ENCODE assay signal across 8 cellular contexts in genomic region chr19:38402967-38403674, GRCh38. TPM values are rescaled to one million over a fixed set of nuclear protein-coding genes. Genes with fewer than 3 reads are reported as not detected.
DNase-seq lines count a peak whose midpoint lies in the region; ATAC-seq and TF ChIP-seq lines count a peak whose summit lies in the region.

FAM98C (plus strand) TSS chr19:38403093; CDS start chr19:38403154, 61 bp downstream.

- H3K27ac Mint-ChIP-seq in activated CD8-positive, alpha-beta memory T cell treated with anti-CD3 and anti-CD28 coated beads, Interleukin-2, amount 10 ng/mL, durations not matched to agents 7 days and 5 days = peak within 1 kb of the TSS; percentile 90
- H3K27ac Mint-ChIP-seq in endodermal cell (no peak within 1 kb of the TSS), mesothelial cell of epicardium (peak within 1 kb of the TSS; percentile 82)

- H3K36me3 Mint-ChIP-seq in activated CD8-positive, alpha-beta memory T cell treated with anti-CD3 and anti-CD28 coated beads, Interleukin-2, amount 10 ng/mL, durations not matched to agents 7 days and 5 days = peaks cover 14% of the 10 kb centered on the region
- H3K36me3 Mint-ChIP-seq in endodermal cell (ENCODE audit: low read depth) (peaks cover 11% of the 10 kb centered on the region), mesothelial cell of epicardium (peaks cover 5% of the 10 kb centered on the region)

- H3K4me1 Mint-ChIP-seq in activated CD8-positive, alpha-beta memory T cell treated with anti-CD3 and anti-CD28 coated beads, Interleukin-2, amount 10 ng/mL, durations not matched to agents 7 days and 5 days = peaks cover 13% of the 10 kb centered on the region
- peaks cover 1% of the 10 kb centered on the region for H3K4me1 Mint-ChIP-seq in endodermal cell
- H3K4me1 Mint-ChIP-seq in mesothelial cell of epicardium = peaks cover 2% of the 10 kb centered on the region

- H3K9me3 ChIP-seq in endodermal cell (ENCODE audit: control insufficient read depth, low read length) = no peaks in the 10 kb centered on the region

- H3K4me1 ChIP-seq in endodermal cell (ENCODE audit: control insufficient read depth, insufficient read depth, low read length) = no peaks in the 10 kb centered on the region

- H3K4me3 ChIP-seq in endodermal cell (ENCODE audit: low read length) = peak within 1 kb of the TSS; percentile 77

- 0% methylated on average over 13 to 82 of the region's 82 CpGs for WGBS in endodermal cell (ENCODE audit: insufficient coverage in 1 of 2, insufficient read length in 1 of 2), 2 experiments

- no peaks in the 10 kb centered on the region for H3K36me3 ChIP-seq in endodermal cell (ENCODE audit: control insufficient read depth, insufficient read depth, low read length)

- in situ Hi-C loops in Caki2 (cut with HindIII; ENCODE audit: low pct_unique_long_range_greater_than_20kb, low sequenced_read_pairs) = no loop called here

- no peak within 1 kb of the TSS for H3K9ac ChIP-seq in endodermal cell (ENCODE audit: extremely low read depth, low read length, poor library complexity, severe bottlenecking)

- no peaks in the 10 kb centered on the region for H3K9me3 Mint-ChIP-seq in activated CD8-positive, alpha-beta memory T cell treated with anti-CD3 and anti-CD28 coated beads, Interleukin-2, amount 10 ng/mL, durations not matched to agents 7 days and 5 days (ENCODE audit: low read depth)
- H3K9me3 Mint-ChIP-seq in endodermal cell (no peaks in the 10 kb centered on the region), mesothelial cell of epicardium (no peaks in the 10 kb centered on the region)

- CTCF ChIA-PET in activated CD8-positive, alpha-beta memory T cell treated with anti-CD3 and anti-CD28 coated beads, Interleukin-2, amount 10 ng/mL, durations not matched to agents 7 days and 5 days (lab: Charles Lee) = interaction anchor here (0.6 to 4.5 kb wide), 76 partner anchors 10 to 1042 kb away, joined by 3 to 57 read pairs (median 4); partner anchors contain the start of genes ACTN4, CATSPERG, ECH1 and EIF3K

- H3K27me3 ChIP-seq in endodermal cell (ENCODE audit: control insufficient read depth, insufficient read depth, low read length, poor library complexity, severe bottlenecking) = peaks cover 8% of the 10 kb centered on the region

- ATAC-seq in GM21381 (IDR thresholded peaks at IDR 0.05; ENCODE audit: unreplicated experiment) = peak; percentile 87
- peak; percentile 98 for ATAC-seq in activated CD8-positive, alpha-beta memory T cell treated with anti-CD3 and anti-CD28 coated beads, Interleukin-2, amount 10 ng/mL, durations not matched to agents 7 days and 5 days

- TF ChIP-seq CTCF in endodermal cell (conservative IDR thresholded peaks at IDR 0.05) (peak; percentile 100), mesothelial cell of epicardium (IDR thresholded peaks at IDR 0.05; ENCODE audit: unreplicated experiment) (peak; percentile 100)

- H3K4me3 Mint-ChIP-seq in activated CD8-positive, alpha-beta memory T cell treated with anti-CD3 and anti-CD28 coated beads, Interleukin-2, amount 10 ng/mL, durations not matched to agents 7 days and 5 days = peak within 1 kb of the TSS; percentile 77
- peak within 1 kb of the TSS; percentile 61 for H3K4me3 Mint-ChIP-seq in endodermal cell
- peak within 1 kb of the TSS; percentile 81 for H3K4me3 Mint-ChIP-seq in mesothelial cell of epicardium

- H3K27me3 Mint-ChIP-seq in activated CD8-positive, alpha-beta memory T cell treated with anti-CD3 and anti-CD28 coated beads, Interleukin-2, amount 10 ng/mL, durations not matched to agents 7 days and 5 days = peaks cover 8% of the 10 kb centered on the region
- H3K27me3 Mint-ChIP-seq in endodermal cell (ENCODE audit: insufficient read depth) = peaks cover 39% of the 10 kb centered on the region
- peaks cover 15% of the 10 kb centered on the region for H3K27me3 Mint-ChIP-seq in mesothelial cell of epicardium (ENCODE audit: low read depth)

- no peak within 1 kb of the TSS for H3K27ac ChIP-seq in endodermal cell (ENCODE audit: low read depth, low read length)

- DNase-seq in Caki2 (ENCODE audit: low read depth) (peak; percentile 98), HUDEP-2 (lab: John Stamatoyannopoulos, UW; ENCODE audit: unreplicated experiment in 76 of 76) (peak; percentile 76 to 100 (median 99)), NOMO-1 treated with dmso at 0.1 percent for 144 hours (lab: John Stamatoyannopoulos, UW; ENCODE audit: unreplicated experiment) (peak; percentile 95), endodermal cell (peak; percentile 99), mesothelial cell of epicardium (ENCODE audit: low spot score in 2 of 2, unreplicated experiment in 2 of 2) (peak; percentile 96 to 99)
- peak; percentile 98 for DNase-seq in activated CD8-positive, alpha-beta memory T cell treated with anti-CD3 and anti-CD28 coated beads, Interleukin-2, amount 10 ng/mL, durations not matched to agents 7 days and 5 days
- DNase-seq in stimulated activated CD8-positive, alpha-beta memory T cell treated with anti-CD3 and anti-CD28 coated beads, Interleukin-15, amount 100 ng/mL, for 48 hours (ENCODE audit: low read depth in 2 of 2) = peak; percentile 94 to 96

RNA-seq across cellular contexts. Expression of gene FAM98C, which starts in this region (rescaled TPM):
- total RNA-seq in Caki2 (2014; rRNA removed; shearing (Covaris generic); ENCODE audit: low replicate concordance) = 23.9 and 31.9 TPM in 2 replicates
- 10 to 100 TPM; 22.4 to 24.1 TPM for total RNA-seq in activated CD8-positive, alpha-beta memory T cell treated with anti-CD3 and anti-CD28 coated beads, Interleukin-2, amount 10 ng/mL, durations not matched to agents 7 days and 5 days
- 10 to 100 TPM in 1 of 2 donors, 1 to 10 TPM in 1; 8.6 to 13.7 TPM for total RNA-seq in endodermal cell
- polyA plus RNA-seq in endodermal cell (2013, experiment 1 of 2) = 9.9 TPM
- polyA plus RNA-seq in endodermal cell (2013, experiment 2 of 2) = 8.9 TPM
- 17.9 to 20.6 TPM (median 18.8 TPM) in 3 replicates for total RNA-seq in mesothelial cell of epicardium
